9 cellular contexts compared by ENCODE assay signal in genomic region chrX:40207626-40208025, GRCh38.
A peak's percentile ranks its signal among the peaks of the same experiment; 100 is the strongest.
DNase-seq lines count a peak whose midpoint lies in the region; ATAC-seq and TF ChIP-seq lines count a peak whose summit lies in the region.
"Had no signal": no experiment of that assay in that cellular context is flagged by ENCODE, and none has a peak within 500 bp of the region (broad histone marks: within the 10 kb centered on the region; RNA-seq: fewer than 3 reads in every experiment).

No MANE protein-coding gene starts in this region.

- H3K4me3 ChIP-seq in GM12865 (ENCODE audit: low read depth, low read length) (no peak overlapping the region), Loucy (ENCODE audit: low read length, poor library complexity, severe bottlenecking) (no peak overlapping the region), Karpas-422 (ENCODE audit: low read length) (no peak overlapping the region)

- H2AFZ ChIP-seq in Loucy (ENCODE audit: low read length) (peak overlapping the region; percentile 27; the same call in 1 of the 2 replicates), Karpas-422 (ENCODE audit: low read length) (no peak overlapping the region)

- no peak overlapping the region for H3K9ac ChIP-seq in Loucy (ENCODE audit: low read depth, low read length, poor library complexity, severe bottlenecking)
- no peak overlapping the region for H3K9ac ChIP-seq in Karpas-422 (ENCODE audit: low read length)

- intact Hi-C loops in CD4-positive, alpha-beta T cell (cut with DNase I, micrococcal nuclease), result no loop called here

- peaks cover 5% of the 10 kb centered on the region for H3K4me1 Mint-ChIP-seq in CD4-positive, alpha-beta T cell (ENCODE audit: low read depth)

- DNase-seq in GM12865 (ENCODE audit: low read depth), result peak; percentile 24
- DNase-seq in activated T-cell treated with anti-CD3 and anti-CD28 coated beads, Interleukin-2, amount 50 U/mL, for 48 hours, result peak; percentile 49 to 54
- DNase-seq in stimulated activated CD4-positive, alpha-beta T cell treated with anti-CD3 and anti-CD28 coated beads, Interleukin-15, amount 100 ng/mL, for 48 hours (ENCODE audit: low read depth in 2 of 2), result peak; percentile 21 to 25
- no peak for DNase-seq in hypothalamus (lab: John Stamatoyannopoulos, UW)
- DNase-seq in Karpas-422, result no peak
- DNase-seq in CD4-positive, alpha-beta T cell, result no peak
- DNase-seq: NCI-H2227 treated with DMSO at 0.1 percent for 48 hours had no signal

- H3K27me3 Mint-ChIP-seq in CD4-positive, alpha-beta T cell, result no peaks in the 10 kb centered on the region

- H3K27ac Mint-ChIP-seq in CD4-positive, alpha-beta T cell, result no peak overlapping the region

- H3K4me1 ChIP-seq in Loucy (ENCODE audit: insufficient read depth, low read length, poor library complexity, severe bottlenecking), result peaks cover 14% of the 10 kb centered on the region
- H3K4me1 ChIP-seq in Karpas-422 (ENCODE audit: low read length), result 0 out of 2 replicates have a peak, but pooled peaks cover 3% of the 10 kb centered on the region

- H3K36me3 ChIP-seq in Loucy (ENCODE audit: insufficient read depth, low read length) (no peaks in the 10 kb centered on the region), Karpas-422 (ENCODE audit: insufficient read depth, low read length) (no peaks in the 10 kb centered on the region)

- no peak for TF ChIP-seq CTCF in GM12865 (IDR thresholded peaks at IDR 0.05; ENCODE audit: insufficient read depth, low read depth, low read length, missing control alignments)
- TF ChIP-seq CTCF in Loucy (conservative IDR thresholded peaks at IDR 0.05; ENCODE audit: low read length), result no peak
- TF ChIP-seq CTCF in CD4-positive, alpha-beta T cell (IDR thresholded peaks at IDR 0.05), result no peak

- H3K4me2 ChIP-seq in Loucy (ENCODE audit: low read depth, low read length, poor library complexity, severe bottlenecking), result no peak overlapping the region
- no peak overlapping the region for H3K4me2 ChIP-seq in Karpas-422 (ENCODE audit: low read depth, low read length, poor library complexity, severe bottlenecking)

- CTCF ChIA-PET in CD4-positive, alpha-beta T cell (lab: Charles Lee), result no interaction called here

- H3K27ac ChIP-seq in Karpas-422 (ENCODE audit: low read length), result no peak overlapping the region
- H3K27ac ChIP-seq in CD4-positive, alpha-beta T cell (ENCODE audit: low read depth, low read length), result no peak overlapping the region

- POLR2A ChIA-PET in CD4-positive, alpha-beta T cell (lab: Charles Lee), result no interaction called here

- no peaks in the 10 kb centered on the region for H3K36me3 Mint-ChIP-seq in CD4-positive, alpha-beta T cell (ENCODE audit: low read depth)

- H3K27me3 ChIP-seq in Loucy (ENCODE audit: insufficient read depth, low read length, poor library complexity, severe bottlenecking), result no peaks in the 10 kb centered on the region
- H3K27me3 ChIP-seq in Karpas-422 (ENCODE audit: low read length), result no peaks in the 10 kb centered on the region
- H3K27me3 ChIP-seq in CD4-positive, alpha-beta T cell (ENCODE audit: control insufficient read depth, insufficient read depth, low read length), result no peaks in the 10 kb centered on the region

- H3K79me2 ChIP-seq in Loucy (ENCODE audit: insufficient read depth, low read length) (no peaks in the 10 kb centered on the region), Karpas-422 (ENCODE audit: low read length) (no peaks in the 10 kb centered on the region)

- H3K9me2 ChIP-seq in Loucy (replicated peaks; ENCODE audit: low read depth, low read length) (no peaks in the 10 kb centered on the region), Karpas-422 (replicated peaks; ENCODE audit: insufficient read depth, low read length) (no peaks in the 10 kb centered on the region)

- no peak overlapping the region for H3K4me3 Mint-ChIP-seq in CD4-positive, alpha-beta T cell

- H3K9me3 ChIP-seq in Loucy (ENCODE audit: insufficient read depth, low read depth, low read length) (no peaks in the 10 kb centered on the region), Karpas-422 (ENCODE audit: low read length) (no peaks in the 10 kb centered on the region)
- H3K9me3 ChIP-seq in CD4-positive, alpha-beta T cell (ENCODE audit: control insufficient read depth, low read length), result no peaks in the 10 kb centered on the region

- no peak for ATAC-seq in GM19023 (IDR thresholded peaks at IDR 0.05; ENCODE audit: unreplicated experiment)
- ATAC-seq in CD4-positive, alpha-beta T cell (ENCODE audit: poor library complexity), result no peak

- no peaks in the 10 kb centered on the region for H3F3A ChIP-seq in Loucy (ENCODE audit: low read depth)

- no peaks in the 10 kb centered on the region for H4K20me1 ChIP-seq in Loucy (ENCODE audit: insufficient read depth, low read length, poor library complexity, severe bottlenecking)
- no peaks in the 10 kb centered on the region for H4K20me1 ChIP-seq in Karpas-422 (ENCODE audit: insufficient read depth, low read depth, low read length)

- H3K9me3 Mint-ChIP-seq in CD4-positive, alpha-beta T cell, result no peaks in the 10 kb centered on the region

Comparison
In these comparisons a context has a peak if more than half of its experiments do, and no peak if none do; other contexts are left out.
1. DNase-seq: peak in GM12865 (single experiment), activated T-cell treated with anti-CD3 and anti-CD28 coated beads, Interleukin-2, amount 50 U/mL, for 48 hours (2 of 2) and stimulated activated CD4-positive, alpha-beta T cell treated with anti-CD3 and anti-CD28 coated beads, Interleukin-15, amount 100 ng/mL, for 48 hours (2 of 2); none in hypothalamus (0 of 51), Karpas-422 (single experiment) and CD4-positive, alpha-beta T cell (0 of 10).